Comparison of ENCODE assay signal across 20 cellular contexts in genomic region chr2:117996525-117996924, GRCh38.
"Had no signal": no experiment of that assay in that cellular context is flagged by ENCODE, and none has a peak within 500 bp of the region (broad histone marks: within the 10 kb centered on the region; RNA-seq: fewer than 3 reads in every experiment).

No MANE protein-coding gene starts in this region.

- H3K4me3 Mint-ChIP-seq: naive thymus-derived CD4-positive, alpha-beta T cell; nephron progenitor cell; neural progenitor cell; stimulated activated naive CD8-positive, alpha-beta T cell treated with anti-CD3 and anti-CD28 coated beads, Interleukin-15, Interleukin-2, amounts not matched to agents 100 ng/mL and 50 ng/mL, for 24 hours had no signal

- DNase-seq: head of caudate nucleus; hippocampal formation; kidney glomerular epithelial cell; left cardiac atrium; left ventricle myocardium superior; midbrain; mucosa of descending colon; naive thymus-derived CD4-positive, alpha-beta T cell; nephron progenitor cell; occipital lobe; psoas muscle; right lobe of liver; stimulated activated CD4-positive, alpha-beta T cell treated with anti-CD3 and anti-CD28 coated beads, Interleukin-1b, Interleukin-23, amount 100 ng/mL, for 48 hours; stimulated activated CD4-positive, alpha-beta T cell treated with anti-CD3 and anti-CD28 coated beads, Interleukin-2, amount 100 ng/mL, for 48 hours; stimulated activated naive CD4-positive, alpha-beta T cell; tibial artery; trophoblast cell; upper lobe of right lung had no signal

- H3K27me3 Mint-ChIP-seq: naive thymus-derived CD4-positive, alpha-beta T cell; stimulated activated naive CD8-positive, alpha-beta T cell treated with anti-CD3 and anti-CD28 coated beads, Interleukin-15, Interleukin-2, amounts not matched to agents 100 ng/mL and 50 ng/mL, for 24 hours had no signal

- H3K27ac Mint-ChIP-seq: naive thymus-derived CD4-positive, alpha-beta T cell; nephron progenitor cell; neural progenitor cell; stimulated activated naive CD8-positive, alpha-beta T cell treated with anti-CD3 and anti-CD28 coated beads, Interleukin-15, Interleukin-2, amounts not matched to agents 100 ng/mL and 50 ng/mL, for 24 hours had no signal

- H3K9me3 Mint-ChIP-seq: naive thymus-derived CD4-positive, alpha-beta T cell; nephron progenitor cell; neural progenitor cell; stimulated activated naive CD8-positive, alpha-beta T cell treated with anti-CD3 and anti-CD28 coated beads, Interleukin-15, Interleukin-2, amounts not matched to agents 100 ng/mL and 50 ng/mL, for 24 hours had no signal

- H3K4me1 Mint-ChIP-seq: nephron progenitor cell, neural progenitor cell had no signal

- ATAC-seq: left cardiac atrium; left ventricle myocardium superior; mucosa of descending colon; naive thymus-derived CD4-positive, alpha-beta T cell; psoas muscle; upper lobe of right lung had no signal
